ENCODE assay signal across 1 cellular context in the genomic region with DNA sequence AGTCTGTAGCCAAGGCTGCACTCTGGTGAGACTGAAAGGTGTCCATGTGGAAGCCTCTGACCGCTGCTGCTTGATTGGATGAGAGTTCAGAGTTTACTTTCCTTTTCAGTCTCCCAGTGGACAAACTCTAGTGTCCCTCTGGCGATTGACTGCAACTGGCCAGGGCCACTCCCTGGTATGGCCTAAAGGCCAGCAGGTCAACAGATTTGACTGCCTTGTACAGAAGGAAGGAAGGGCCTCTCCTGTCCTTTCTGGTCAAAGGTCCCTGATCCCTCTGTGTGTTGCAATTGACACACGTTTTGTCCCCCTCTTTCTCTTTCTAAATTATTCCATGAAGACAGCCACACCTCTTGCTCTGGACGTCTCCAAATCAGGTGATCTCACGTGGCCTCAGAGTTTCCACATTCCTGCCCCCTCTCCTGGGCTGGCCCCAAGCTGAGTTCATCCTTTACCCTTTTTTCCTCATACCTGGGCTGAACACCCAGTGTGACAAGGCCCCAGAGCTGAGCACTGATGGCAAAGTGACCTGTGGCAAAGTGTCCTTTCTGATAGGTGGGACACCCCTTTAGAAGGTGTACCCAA.
TF ChIP-seq lines count a peak whose summit lies in the region.

No MANE protein-coding gene starts in this region.

TF ChIP-seq in HepG2, 621 proteins besides CTCF, POLR2A, EP300 and RAD21 (continues in another document):
- TF ChIP-seq SETDB1 (CRISPR knock-in tag; IDR thresholded peaks at IDR 0.05; ENCODE audit: borderline replicate concordance) (no peak), HMG20B (CRISPR knock-in tag; conservative IDR thresholded peaks at IDR 0.05) (0 out of 2 replicates have a peak, but pooled peaks have one; percentile 40), TCF7 (IDR thresholded peaks at IDR 0.05; ENCODE audit: low read depth) (0 out of 2 replicates have a peak, but pooled peaks have one; percentile 7), HHEX (CRISPR knock-in tag; IDR thresholded peaks at IDR 0.05) (no peak), ZNF224 (CRISPR knock-in tag; IDR thresholded peaks at IDR 0.05) (no peak), MYC (CRISPR knock-in tag; IDR thresholded peaks at IDR 0.05; ENCODE audit: borderline replicate concordance) (peak; percentile 23; the same call in 1 of the 2 replicates), SOX5 (CRISPR knock-in tag; IDR thresholded peaks at IDR 0.05; ENCODE audit: borderline replicate concordance) (peak; percentile 67), JUND (CRISPR knock-in tag; IDR thresholded peaks at IDR 0.05) (no peak), CHD4 (IDR thresholded peaks at IDR 0.05; ENCODE audit: borderline replicate concordance, low read length) (no peak), TCF7L2 (IDR thresholded peaks at IDR 0.05; ENCODE audit: low read depth, low read length) (no peak), BCL6 (CRISPR knock-in tag; IDR thresholded peaks at IDR 0.05) (peak; percentile 49), TRIM24 (CRISPR knock-in tag; IDR thresholded peaks at IDR 0.05) (0 out of 2 replicates have a peak, but pooled peaks have one; percentile 38), MAFG (CRISPR knock-in tag; IDR thresholded peaks at IDR 0.05) (no peak), NFYC (CRISPR knock-in tag; IDR thresholded peaks at IDR 0.05) (peak; percentile 44; the same call in 1 of the 2 replicates), ZNF816 (CRISPR knock-in tag; IDR thresholded peaks at IDR 0.05; ENCODE audit: borderline replicate concordance) (no peak), TAF15 (IDR thresholded peaks at IDR 0.05; ENCODE audit: low read depth, low read length, poor library complexity, severe bottlenecking) (no peak), MAZ (IDR thresholded peaks at IDR 0.05; ENCODE audit: borderline replicate concordance, low read depth, low read length) (no peak), MAZ (CRISPR knock-in tag; IDR thresholded peaks at IDR 0.05; ENCODE audit: low read depth) (0 out of 2 replicates have a peak, but pooled peaks have one; percentile 35), ZNF749 (CRISPR knock-in tag; IDR thresholded peaks at IDR 0.05; ENCODE audit: borderline replicate concordance) (no peak), ZNF296 (CRISPR knock-in tag; conservative IDR thresholded peaks at IDR 0.05) (peak; percentile 99), SNRNP70 (IDR thresholded peaks at IDR 0.05; ENCODE audit: low read depth, low read length) (no peak), HIVEP1 (CRISPR knock-in tag; IDR thresholded peaks at IDR 0.05) (no peak), ZNF569 (CRISPR knock-in tag; IDR thresholded peaks at IDR 0.05; ENCODE audit: borderline replicate concordance) (no peak), SOX6 (IDR thresholded peaks at IDR 0.05) (no peak), SOX6 (CRISPR knock-in tag; IDR thresholded peaks at IDR 0.05) (peak; percentile 83), YEATS4 (CRISPR knock-in tag; IDR thresholded peaks at IDR 0.05; ENCODE audit: borderline replicate concordance) (peak; percentile 79; the same call in 1 of the 2 replicates), ZSCAN9 (CRISPR knock-in tag; IDR thresholded peaks at IDR 0.05; ENCODE audit: borderline replicate concordance) (no peak), AGO1 (IDR thresholded peaks at IDR 0.05; ENCODE audit: low read depth, low read length, poor library complexity, severe bottlenecking) (no peak), ELF3 (CRISPR knock-in tag; IDR thresholded peaks at IDR 0.05) (no peak; the same call in 1 of the 2 replicates), ZSCAN30 (CRISPR knock-in tag; IDR thresholded peaks at IDR 0.05) (no peak), MIXL1 (CRISPR knock-in tag; IDR thresholded peaks at IDR 0.05) (0 out of 2 replicates have a peak, but pooled peaks have one; percentile 16), KLF13 (CRISPR knock-in tag; IDR thresholded peaks at IDR 0.05) (no peak)
- TF ChIP-seq, protein P1, sequence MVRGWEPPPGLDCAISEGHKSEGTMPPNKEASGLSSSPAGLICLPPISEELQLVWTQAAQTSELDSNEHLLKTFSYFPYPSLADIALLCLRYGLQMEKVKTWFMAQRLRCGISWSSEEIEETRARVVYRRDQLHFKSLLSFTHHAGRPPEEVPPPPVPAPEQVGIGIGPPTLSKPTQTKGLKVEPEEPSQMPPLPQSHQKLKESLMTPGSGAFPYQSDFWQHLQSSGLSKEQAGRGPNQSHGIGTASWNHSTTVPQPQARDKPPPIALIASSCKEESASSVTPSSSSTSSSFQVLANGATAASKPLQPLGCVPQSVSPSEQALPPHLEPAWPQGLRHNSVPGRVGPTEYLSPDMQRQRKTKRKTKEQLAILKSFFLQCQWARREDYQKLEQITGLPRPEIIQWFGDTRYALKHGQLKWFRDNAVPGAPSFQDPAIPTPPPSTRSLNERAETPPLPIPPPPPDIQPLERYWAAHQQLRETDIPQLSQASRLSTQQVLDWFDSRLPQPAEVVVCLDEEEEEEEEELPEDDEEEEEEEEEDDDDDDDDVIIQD (CRISPR knock-in tag; IDR thresholded peaks at IDR 0.05; ENCODE audit: low read depth): 0 out of 2 replicates have a peak, but pooled peaks have one; percentile 40
- TF ChIP-seq, protein P2, sequence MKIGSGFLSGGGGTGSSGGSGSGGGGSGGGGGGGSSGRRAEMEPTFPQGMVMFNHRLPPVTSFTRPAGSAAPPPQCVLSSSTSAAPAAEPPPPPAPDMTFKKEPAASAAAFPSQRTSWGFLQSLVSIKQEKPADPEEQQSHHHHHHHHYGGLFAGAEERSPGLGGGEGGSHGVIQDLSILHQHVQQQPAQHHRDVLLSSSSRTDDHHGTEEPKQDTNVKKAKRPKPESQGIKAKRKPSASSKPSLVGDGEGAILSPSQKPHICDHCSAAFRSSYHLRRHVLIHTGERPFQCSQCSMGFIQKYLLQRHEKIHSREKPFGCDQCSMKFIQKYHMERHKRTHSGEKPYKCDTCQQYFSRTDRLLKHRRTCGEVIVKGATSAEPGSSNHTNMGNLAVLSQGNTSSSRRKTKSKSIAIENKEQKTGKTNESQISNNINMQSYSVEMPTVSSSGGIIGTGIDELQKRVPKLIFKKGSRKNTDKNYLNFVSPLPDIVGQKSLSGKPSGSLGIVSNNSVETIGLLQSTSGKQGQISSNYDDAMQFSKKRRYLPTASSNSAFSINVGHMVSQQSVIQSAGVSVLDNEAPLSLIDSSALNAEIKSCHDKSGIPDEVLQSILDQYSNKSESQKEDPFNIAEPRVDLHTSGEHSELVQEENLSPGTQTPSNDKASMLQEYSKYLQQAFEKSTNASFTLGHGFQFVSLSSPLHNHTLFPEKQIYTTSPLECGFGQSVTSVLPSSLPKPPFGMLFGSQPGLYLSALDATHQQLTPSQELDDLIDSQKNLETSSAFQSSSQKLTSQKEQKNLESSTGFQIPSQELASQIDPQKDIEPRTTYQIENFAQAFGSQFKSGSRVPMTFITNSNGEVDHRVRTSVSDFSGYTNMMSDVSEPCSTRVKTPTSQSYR (CRISPR knock-in tag; IDR thresholded peaks at IDR 0.05; ENCODE audit: borderline replicate concordance): peak; percentile 31; the same call in 1 of the 2 replicates
- TF ChIP-seq, protein P3, sequence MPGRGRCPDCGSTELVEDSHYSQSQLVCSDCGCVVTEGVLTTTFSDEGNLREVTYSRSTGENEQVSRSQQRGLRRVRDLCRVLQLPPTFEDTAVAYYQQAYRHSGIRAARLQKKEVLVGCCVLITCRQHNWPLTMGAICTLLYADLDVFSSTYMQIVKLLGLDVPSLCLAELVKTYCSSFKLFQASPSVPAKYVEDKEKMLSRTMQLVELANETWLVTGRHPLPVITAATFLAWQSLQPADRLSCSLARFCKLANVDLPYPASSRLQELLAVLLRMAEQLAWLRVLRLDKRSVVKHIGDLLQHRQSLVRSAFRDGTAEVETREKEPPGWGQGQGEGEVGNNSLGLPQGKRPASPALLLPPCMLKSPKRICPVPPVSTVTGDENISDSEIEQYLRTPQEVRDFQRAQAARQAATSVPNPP (CRISPR knock-in tag; IDR thresholded peaks at IDR 0.05): no peak
- TF ChIP-seq, protein P4, sequence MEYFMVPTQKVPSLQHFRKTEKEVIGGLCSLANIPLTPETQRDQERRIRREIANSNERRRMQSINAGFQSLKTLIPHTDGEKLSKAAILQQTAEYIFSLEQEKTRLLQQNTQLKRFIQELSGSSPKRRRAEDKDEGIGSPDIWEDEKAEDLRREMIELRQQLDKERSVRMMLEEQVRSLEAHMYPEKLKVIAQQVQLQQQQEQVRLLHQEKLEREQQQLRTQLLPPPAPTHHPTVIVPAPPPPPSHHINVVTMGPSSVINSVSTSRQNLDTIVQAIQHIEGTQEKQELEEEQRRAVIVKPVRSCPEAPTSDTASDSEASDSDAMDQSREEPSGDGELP (IDR thresholded peaks at IDR 0.05; ENCODE audit: borderline replicate concordance, low read depth): peak; percentile 24; the same call in 1 of the 2 replicates
- TF ChIP-seq, protein P5, sequence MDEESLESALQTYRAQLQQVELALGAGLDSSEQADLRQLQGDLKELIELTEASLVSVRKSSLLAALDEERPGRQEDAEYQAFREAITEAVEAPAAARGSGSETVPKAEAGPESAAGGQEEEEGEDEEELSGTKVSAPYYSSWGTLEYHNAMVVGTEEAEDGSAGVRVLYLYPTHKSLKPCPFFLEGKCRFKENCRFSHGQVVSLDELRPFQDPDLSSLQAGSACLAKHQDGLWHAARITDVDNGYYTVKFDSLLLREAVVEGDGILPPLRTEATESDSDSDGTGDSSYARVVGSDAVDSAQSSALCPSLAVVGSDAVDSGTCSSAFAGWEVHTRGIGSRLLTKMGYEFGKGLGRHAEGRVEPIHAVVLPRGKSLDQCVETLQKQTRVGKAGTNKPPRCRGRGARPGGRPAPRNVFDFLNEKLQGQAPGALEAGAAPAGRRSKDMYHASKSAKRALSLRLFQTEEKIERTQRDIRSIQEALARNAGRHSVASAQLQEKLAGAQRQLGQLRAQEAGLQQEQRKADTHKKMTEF (CRISPR knock-in tag; IDR thresholded peaks at IDR 0.05): no peak
- TF ChIP-seq, protein P6, sequence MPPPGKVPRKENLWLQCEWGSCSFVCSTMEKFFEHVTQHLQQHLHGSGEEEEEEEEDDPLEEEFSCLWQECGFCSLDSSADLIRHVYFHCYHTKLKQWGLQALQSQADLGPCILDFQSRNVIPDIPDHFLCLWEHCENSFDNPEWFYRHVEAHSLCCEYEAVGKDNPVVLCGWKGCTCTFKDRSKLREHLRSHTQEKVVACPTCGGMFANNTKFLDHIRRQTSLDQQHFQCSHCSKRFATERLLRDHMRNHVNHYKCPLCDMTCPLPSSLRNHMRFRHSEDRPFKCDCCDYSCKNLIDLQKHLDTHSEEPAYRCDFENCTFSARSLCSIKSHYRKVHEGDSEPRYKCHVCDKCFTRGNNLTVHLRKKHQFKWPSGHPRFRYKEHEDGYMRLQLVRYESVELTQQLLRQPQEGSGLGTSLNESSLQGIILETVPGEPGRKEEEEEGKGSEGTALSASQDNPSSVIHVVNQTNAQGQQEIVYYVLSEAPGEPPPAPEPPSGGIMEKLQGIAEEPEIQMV (CRISPR knock-in tag; IDR thresholded peaks at IDR 0.05; ENCODE audit: low read depth): 0 out of 2 replicates have a peak, but pooled peaks have one; percentile 31
- TF ChIP-seq, protein P7, sequence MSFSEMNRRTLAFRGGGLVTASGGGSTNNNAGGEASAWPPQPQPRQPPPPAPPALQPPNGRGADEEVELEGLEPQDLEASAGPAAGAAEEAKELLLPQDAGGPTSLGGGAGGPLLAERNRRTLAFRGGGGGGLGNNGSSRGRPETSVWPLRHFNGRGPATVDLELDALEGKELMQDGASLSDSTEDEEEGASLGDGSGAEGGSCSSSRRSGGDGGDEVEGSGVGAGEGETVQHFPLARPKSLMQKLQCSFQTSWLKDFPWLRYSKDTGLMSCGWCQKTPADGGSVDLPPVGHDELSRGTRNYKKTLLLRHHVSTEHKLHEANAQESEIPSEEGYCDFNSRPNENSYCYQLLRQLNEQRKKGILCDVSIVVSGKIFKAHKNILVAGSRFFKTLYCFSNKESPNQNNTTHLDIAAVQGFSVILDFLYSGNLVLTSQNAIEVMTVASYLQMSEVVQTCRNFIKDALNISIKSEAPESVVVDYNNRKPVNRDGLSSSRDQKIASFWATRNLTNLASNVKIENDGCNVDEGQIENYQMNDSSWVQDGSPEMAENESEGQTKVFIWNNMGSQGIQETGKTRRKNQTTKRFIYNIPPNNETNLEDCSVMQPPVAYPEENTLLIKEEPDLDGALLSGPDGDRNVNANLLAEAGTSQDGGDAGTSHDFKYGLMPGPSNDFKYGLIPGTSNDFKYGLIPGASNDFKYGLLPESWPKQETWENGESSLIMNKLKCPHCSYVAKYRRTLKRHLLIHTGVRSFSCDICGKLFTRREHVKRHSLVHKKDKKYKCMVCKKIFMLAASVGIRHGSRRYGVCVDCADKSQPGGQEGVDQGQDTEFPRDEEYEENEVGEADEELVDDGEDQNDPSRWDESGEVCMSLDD (CRISPR knock-in tag; IDR thresholded peaks at IDR 0.05; ENCODE audit: borderline replicate concordance): 0 out of 2 replicates have a peak, but pooled peaks have one; percentile 53
- TF ChIP-seq, protein P8, sequence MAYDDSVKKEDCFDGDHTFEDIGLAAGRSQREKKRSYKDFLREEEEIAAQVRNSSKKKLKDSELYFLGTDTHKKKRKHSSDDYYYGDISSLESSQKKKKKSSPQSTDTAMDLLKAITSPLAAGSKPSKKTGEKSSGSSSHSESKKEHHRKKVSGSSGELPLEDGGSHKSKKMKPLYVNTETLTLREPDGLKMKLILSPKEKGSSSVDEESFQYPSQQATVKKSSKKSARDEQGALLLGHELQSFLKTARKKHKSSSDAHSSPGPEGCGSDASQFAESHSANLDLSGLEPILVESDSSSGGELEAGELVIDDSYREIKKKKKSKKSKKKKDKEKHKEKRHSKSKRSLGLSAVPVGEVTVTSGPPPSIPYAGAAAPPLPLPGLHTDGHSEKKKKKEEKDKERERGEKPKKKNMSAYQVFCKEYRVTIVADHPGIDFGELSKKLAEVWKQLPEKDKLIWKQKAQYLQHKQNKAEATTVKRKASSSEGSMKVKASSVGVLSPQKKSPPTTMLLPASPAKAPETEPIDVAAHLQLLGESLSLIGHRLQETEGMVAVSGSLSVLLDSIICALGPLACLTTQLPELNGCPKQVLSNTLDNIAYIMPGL (CRISPR knock-in tag; IDR thresholded peaks at IDR 0.05; ENCODE audit: borderline replicate concordance in 1 of 2, low read depth in 1 of 2): 0 out of 4 replicates have a peak, but pooled peaks of 1 of the 2 experiments have one; percentile 37
- TF ChIP-seq, protein P9, sequence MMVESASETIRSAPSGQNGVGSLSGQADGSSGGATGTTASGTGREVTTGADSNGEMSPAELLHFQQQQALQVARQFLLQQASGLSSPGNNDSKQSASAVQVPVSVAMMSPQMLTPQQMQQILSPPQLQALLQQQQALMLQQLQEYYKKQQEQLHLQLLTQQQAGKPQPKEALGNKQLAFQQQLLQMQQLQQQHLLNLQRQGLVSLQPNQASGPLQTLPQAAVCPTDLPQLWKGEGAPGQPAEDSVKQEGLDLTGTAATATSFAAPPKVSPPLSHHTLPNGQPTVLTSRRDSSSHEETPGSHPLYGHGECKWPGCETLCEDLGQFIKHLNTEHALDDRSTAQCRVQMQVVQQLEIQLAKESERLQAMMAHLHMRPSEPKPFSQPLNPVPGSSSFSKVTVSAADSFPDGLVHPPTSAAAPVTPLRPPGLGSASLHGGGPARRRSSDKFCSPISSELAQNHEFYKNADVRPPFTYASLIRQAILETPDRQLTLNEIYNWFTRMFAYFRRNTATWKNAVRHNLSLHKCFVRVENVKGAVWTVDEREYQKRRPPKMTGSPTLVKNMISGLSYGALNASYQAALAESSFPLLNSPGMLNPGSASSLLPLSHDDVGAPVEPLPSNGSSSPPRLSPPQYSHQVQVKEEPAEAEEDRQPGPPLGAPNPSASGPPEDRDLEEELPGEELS (CRISPR knock-in tag; IDR thresholded peaks at IDR 0.05): peak; percentile 32; the same call in 1 of the 2 replicates
- TF ChIP-seq, protein P10, sequence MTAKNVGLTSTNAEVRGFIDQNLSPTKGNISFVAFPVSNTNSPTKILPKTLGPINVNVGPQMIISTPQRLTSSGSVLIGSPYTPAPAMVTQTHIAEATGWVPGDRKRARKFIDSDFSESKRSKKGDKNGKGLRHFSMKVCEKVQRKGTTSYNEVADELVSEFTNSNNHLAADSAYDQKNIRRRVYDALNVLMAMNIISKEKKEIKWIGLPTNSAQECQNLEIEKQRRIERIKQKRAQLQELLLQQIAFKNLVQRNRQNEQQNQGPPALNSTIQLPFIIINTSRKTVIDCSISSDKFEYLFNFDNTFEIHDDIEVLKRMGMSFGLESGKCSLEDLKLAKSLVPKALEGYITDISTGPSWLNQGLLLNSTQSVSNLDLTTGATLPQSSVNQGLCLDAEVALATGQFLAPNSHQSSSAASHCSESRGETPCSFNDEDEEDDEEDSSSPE (CRISPR knock-in tag; IDR thresholded peaks at IDR 0.05): no peak
